11 cellular contexts compared by ENCODE assay signal in the genomic region with DNA sequence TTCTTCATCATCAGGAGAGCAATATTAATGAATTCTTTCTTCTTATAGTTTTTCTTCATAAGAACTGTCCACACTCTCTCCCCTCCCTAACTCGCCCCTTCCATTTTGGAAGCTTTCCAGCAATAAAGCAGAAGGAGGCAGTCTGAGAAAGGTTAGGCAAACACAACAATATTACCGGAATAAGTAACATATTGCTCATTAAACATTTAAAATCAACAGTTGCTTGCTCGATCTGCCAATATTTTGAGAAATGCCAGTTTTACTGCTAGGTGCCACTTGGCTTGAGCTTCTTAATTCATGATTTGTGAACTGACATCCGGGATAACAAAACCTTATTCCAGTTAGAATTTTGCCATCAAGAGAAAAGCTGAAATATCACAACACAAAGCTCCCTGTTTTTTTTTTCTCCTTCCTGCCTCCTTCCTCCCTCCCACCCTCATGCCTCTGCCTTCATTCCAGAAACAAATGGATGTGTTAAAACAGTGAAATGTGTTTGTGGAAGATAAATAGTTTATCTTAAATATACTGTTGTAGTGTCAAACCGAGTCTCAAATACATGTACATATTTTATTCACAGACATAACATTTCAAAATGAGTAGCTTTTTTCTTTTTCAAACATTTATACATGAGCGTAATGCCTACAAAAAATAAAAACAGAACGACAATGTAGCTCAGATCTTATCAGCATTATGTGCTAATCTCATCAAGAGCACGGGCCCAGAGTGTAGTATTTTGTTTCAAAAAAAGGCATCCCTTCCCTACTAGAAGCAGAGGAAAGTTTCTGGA.
DNase-seq lines count a peak whose midpoint lies in the region; ATAC-seq and TF ChIP-seq lines count a peak whose summit lies in the region.
"Had no signal": no experiment of that assay in that cellular context is flagged by ENCODE, and none has a peak within 500 bp of the region (broad histone marks: within the 10 kb centered on the region; RNA-seq: fewer than 3 reads in every experiment).

No MANE protein-coding gene starts in this region.

- H3K36me3 ChIP-seq in thoracic aorta, result no peaks in the 10 kb centered on the region
- H3K36me3 ChIP-seq in effector memory CD4-positive, alpha-beta T cell (ENCODE audit: control insufficient read depth, insufficient read depth, low read length), result no peaks in the 10 kb centered on the region

- no peaks in the 10 kb centered on the region for H3K9me3 ChIP-seq in thoracic aorta
- no peaks in the 10 kb centered on the region for H3K9me3 ChIP-seq in effector memory CD4-positive, alpha-beta T cell (ENCODE audit: control insufficient read depth, low read length)

- peak; percentile 44 for DNase-seq in NCI-H1092 treated with DMSO at 0.1 percent for 48 hours (lab: John Stamatoyannopoulos, UW)
- no peak for DNase-seq in NCI-H1092 (lab: John Stamatoyannopoulos, UW)
- peak; percentile 36 for DNase-seq in left kidney (ENCODE audit: low read depth, low spot score)
- DNase-seq in thoracic aorta (ENCODE audit: low spot score), result no peak
- DNase-seq in effector memory CD4-positive, alpha-beta T cell, result no peak
- no peak for DNase-seq in HuH-7 (ENCODE audit: low spot score)
- no peak for DNase-seq in stimulated activated naive CD4-positive, alpha-beta T cell treated with Interleukin-2 at 50 U/mL for 16 hours (lab: John Stamatoyannopoulos, UW)
- DNase-seq: 8988T; activated CD4-positive, alpha-beta T cell treated with anti-CD3 and anti-CD28 coated beads, Interleukin-2, amount 50 U/mL, for 1 hour had no signal

- no peak for TF ChIP-seq CTCF in VCaP (conservative IDR thresholded peaks at IDR 0.05)
- no peak for TF ChIP-seq CTCF in thoracic aorta (IDR thresholded peaks at IDR 0.05)

- ATAC-seq in thoracic aorta (ENCODE audit: insufficient number of reproducible peaks, low FRiP score, low read depth), result no peak

- H3K27ac ChIP-seq in VCaP (peak overlapping the region; percentile 80), thoracic aorta (no peak overlapping the region)
- H3K27ac ChIP-seq in effector memory CD4-positive, alpha-beta T cell (ENCODE audit: insufficient read depth, low read length, poor library complexity, severe bottlenecking), result no peak overlapping the region
- H3K27ac ChIP-seq: KMS-11 had no signal

- peak overlapping the region; percentile 20 for H3K4me3 ChIP-seq in thoracic aorta
- H3K4me3 ChIP-seq in effector memory CD4-positive, alpha-beta T cell (ENCODE audit: insufficient read depth, low read depth, low read length, poor library complexity, severe bottlenecking), result no peak overlapping the region

- H3K4me1 ChIP-seq in thoracic aorta (ENCODE audit: control insufficient read depth in 1 of 2, low read depth in 2 of 2), result no peaks in the 10 kb centered on the region
- H3K4me1 ChIP-seq in effector memory CD4-positive, alpha-beta T cell (ENCODE audit: control insufficient read depth, insufficient read depth, low read length, poor library complexity, severe bottlenecking), result no peaks in the 10 kb centered on the region

- H3K27me3 ChIP-seq in thoracic aorta (replicated peaks; ENCODE audit: insufficient read depth), result no peaks in the 10 kb centered on the region
- no peaks in the 10 kb centered on the region for H3K27me3 ChIP-seq in effector memory CD4-positive, alpha-beta T cell (replicated peaks; ENCODE audit: control insufficient read depth, insufficient read depth, low read length, poor library complexity, severe bottlenecking)

Comparison
In these comparisons a context has a peak if more than half of its experiments do, and no peak if none do; other contexts are left out.
1. DNase-seq: peak in NCI-H1092 treated with DMSO at 0.1 percent for 48 hours (single experiment) and left kidney (single experiment); none in NCI-H1092 (single experiment), thoracic aorta (single experiment), effector memory CD4-positive, alpha-beta T cell (0 of 3), HuH-7 (single experiment) and stimulated activated naive CD4-positive, alpha-beta T cell treated with Interleukin-2 at 50 U/mL for 16 hours (single experiment).